1 cellular context compared by ENCODE assay signal in genomic region chr5:68215888-68216736, GRCh38.
TF ChIP-seq lines count a peak whose summit lies in the region.

No MANE protein-coding gene starts in this region.

TF ChIP-seq in HepG2, 621 proteins besides CTCF, POLR2A, EP300 and RAD21 (continued from another document):
- TF ChIP-seq AGO1 (IDR thresholded peaks at IDR 0.05; ENCODE audit: low read depth, low read length, poor library complexity, severe bottlenecking) (peak; percentile 25), ZSCAN20 (CRISPR knock-in tag; IDR thresholded peaks at IDR 0.05; ENCODE audit: borderline replicate concordance) (0 out of 2 replicates have a peak, but pooled peaks have one; percentile 3), SP2 (CRISPR knock-in tag; IDR thresholded peaks at IDR 0.05) (0 out of 2 replicates have a peak, but pooled peaks have one; percentile 42), CBX5 (CRISPR knock-in tag; IDR thresholded peaks at IDR 0.05; ENCODE audit: borderline replicate concordance) (no peak), SNAI1 (CRISPR knock-in tag; IDR thresholded peaks at IDR 0.05; ENCODE audit: borderline replicate concordance) (0 out of 2 replicates have a peak, but pooled peaks have one; percentile 44), KDM5A (IDR thresholded peaks at IDR 0.05; ENCODE audit: borderline replicate concordance, low read length) (no peak; the same call in 1 of the 2 replicates), ATF4 (CRISPR knock-in tag; IDR thresholded peaks at IDR 0.05) (peak in 1 of 2 experiments; percentile 47; a peak in 1 of 4 replicates), ZNF782 (CRISPR knock-in tag; IDR thresholded peaks at IDR 0.05; ENCODE audit: borderline replicate concordance) (no peak), ZNF451 (CRISPR knock-in tag; IDR thresholded peaks at IDR 0.05) (peak; percentile 57; the same call in 1 of the 2 replicates), ZBTB44 (CRISPR knock-in tag; IDR thresholded peaks at IDR 0.05) (0 out of 2 replicates have a peak, but pooled peaks have one; percentile 20), ZNF615 (CRISPR knock-in tag; IDR thresholded peaks at IDR 0.05; ENCODE audit: borderline replicate concordance) (0 out of 2 replicates have a peak, but pooled peaks have one; percentile 44), KMT2B (CRISPR knock-in tag; IDR thresholded peaks at IDR 0.05) (0 out of 2 replicates have a peak, but pooled peaks have one; percentile 18), HMGXB4 (CRISPR knock-in tag; IDR thresholded peaks at IDR 0.05; ENCODE audit: borderline replicate concordance in 1 of 2, low read depth in 1 of 2) (peak; percentile 45 to 66; a peak in 2 of 4 replicates), ZFP91 (CRISPR knock-in tag; IDR thresholded peaks at IDR 0.05; ENCODE audit: borderline replicate concordance) (peak; percentile 83; the same call in 1 of the 2 replicates), HDAC1 (CRISPR knock-in tag; IDR thresholded peaks at IDR 0.05) (peak; percentile 79; the same call in 1 of the 2 replicates), DMAP1 (CRISPR knock-in tag; IDR thresholded peaks at IDR 0.05) (peak; percentile 39; the same call in 1 of the 2 replicates), ZNF333 (CRISPR knock-in tag; IDR thresholded peaks at IDR 0.05; ENCODE audit: borderline replicate concordance) (peak; percentile 54; the same call in 1 of the 2 replicates), ERF (CRISPR knock-in tag; IDR thresholded peaks at IDR 0.05) (no peak), GABPB1 (CRISPR knock-in tag; IDR thresholded peaks at IDR 0.05) (peak; percentile 84), TBX2 (CRISPR knock-in tag; IDR thresholded peaks at IDR 0.05; ENCODE audit: borderline replicate concordance) (0 out of 2 replicates have a peak, but pooled peaks have one; percentile 15), ZNF281 (CRISPR knock-in tag; IDR thresholded peaks at IDR 0.05; ENCODE audit: borderline replicate concordance) (peak; percentile 81; the same call in 1 of the 2 replicates), ZNF576 (CRISPR knock-in tag; IDR thresholded peaks at IDR 0.05) (0 out of 2 replicates have a peak, but pooled peaks have one; percentile 38), ZNF558 (CRISPR knock-in tag; IDR thresholded peaks at IDR 0.05; ENCODE audit: borderline replicate concordance) (peak; percentile 73; the same call in 1 of the 2 replicates), RORA (CRISPR knock-in tag; IDR thresholded peaks at IDR 0.05) (no peak)
